Comparison of ENCODE assay signal across 17 cellular contexts in the genomic region with DNA sequence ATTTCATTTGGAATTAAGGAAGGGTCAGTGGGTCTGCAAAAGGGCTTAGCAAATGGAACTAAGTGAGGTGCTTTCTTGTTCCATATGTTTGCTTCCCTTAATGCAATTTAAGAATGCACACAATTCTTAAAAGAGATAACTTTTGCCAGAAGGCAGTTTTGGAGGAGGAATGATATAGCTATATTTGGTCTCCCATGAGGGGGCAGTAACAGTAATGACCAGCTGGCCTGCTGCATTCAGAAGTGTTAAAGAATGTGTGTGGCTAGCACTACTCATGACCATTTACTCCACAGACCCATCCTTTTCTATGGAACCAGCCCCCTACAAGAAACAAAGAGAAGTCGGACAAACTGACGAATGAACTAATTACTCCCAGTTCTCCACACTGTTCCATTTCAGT.
"Had no signal": no experiment of that assay in that cellular context is flagged by ENCODE, and none has a peak within 500 bp of the region (broad histone marks: within the 10 kb centered on the region; RNA-seq: fewer than 3 reads in every experiment).

No MANE protein-coding gene starts in this region.

- H3K4me3 ChIP-seq: mucosa of descending colon, upper lobe of right lung had no signal

- H3K27ac Mint-ChIP-seq: activated CD8-positive, alpha-beta memory T cell treated with anti-CD3 and anti-CD28 coated beads, Interleukin-2, amount 10 ng/mL, durations not matched to agents 7 days and 5 days; activated naive CD8-positive, alpha-beta T cell; activated T-cell treated with anti-CD3 and anti-CD28 coated beads, Interleukin-2, amount 50 U/mL, for 24 hours; natural killer cell treated with Interleukin-12 subunit alpha and Interleukin-12 subunit beta and Interleukin-15 and Interleukin-18, amount 100 ng/mL, for 72 hours; stimulated activated naive CD8-positive, alpha-beta T cell treated with anti-CD3 and anti-CD28 coated beads, Interleukin-15, Interleukin-2, amounts not matched to agents 100 ng/mL and 50 ng/mL, for 24 hours; T-helper 1 cell treated with Interleukin-12 subunit alpha and Interleukin-12 subunit beta and Interleukin-4 antibody, amounts not matched to agents 30 μg/mL and 1 μg/mL, for 36 hours had no signal

- H3K36me3 ChIP-seq: upper lobe of right lung had no signal

- H3K36me3 Mint-ChIP-seq: activated CD8-positive, alpha-beta memory T cell treated with anti-CD3 and anti-CD28 coated beads, Interleukin-2, amount 10 ng/mL, durations not matched to agents 7 days and 5 days; activated naive CD8-positive, alpha-beta T cell; natural killer cell treated with Interleukin-12 subunit alpha and Interleukin-12 subunit beta and Interleukin-15 and Interleukin-18, amount 100 ng/mL, for 72 hours had no signal

- H3K9me3 Mint-ChIP-seq: natural killer cell treated with Interleukin-12 subunit alpha and Interleukin-12 subunit beta and Interleukin-15 and Interleukin-18, amount 100 ng/mL, for 72 hours; stimulated activated naive CD8-positive, alpha-beta T cell treated with anti-CD3 and anti-CD28 coated beads, Interleukin-15, Interleukin-2, amounts not matched to agents 100 ng/mL and 50 ng/mL, for 24 hours; T-helper 1 cell treated with Interleukin-12 subunit alpha and Interleukin-12 subunit beta and Interleukin-4 antibody, amounts not matched to agents 30 μg/mL and 1 μg/mL, for 36 hours had no signal

- H3K27me3 ChIP-seq: foreskin keratinocyte, upper lobe of right lung had no signal

- ATAC-seq: activated CD8-positive, alpha-beta memory T cell treated with anti-CD3 and anti-CD28 coated beads, Interleukin-2, amount 10 ng/mL, durations not matched to agents 7 days and 5 days; esophagus mucosa; foreskin keratinocyte; mucosa of descending colon; natural killer cell treated with Interleukin-12 subunit alpha and Interleukin-12 subunit beta and Interleukin-15 and Interleukin-18, amount 100 ng/mL, for 72 hours; upper lobe of right lung had no signal

- H3K4me1 ChIP-seq: upper lobe of right lung had no signal

- H3K4me1 Mint-ChIP-seq: activated CD8-positive, alpha-beta memory T cell treated with anti-CD3 and anti-CD28 coated beads, Interleukin-2, amount 10 ng/mL, durations not matched to agents 7 days and 5 days had no signal

- H3K27ac ChIP-seq: foreskin keratinocyte, upper lobe of right lung had no signal

- H3K4me3 Mint-ChIP-seq: activated CD8-positive, alpha-beta memory T cell treated with anti-CD3 and anti-CD28 coated beads, Interleukin-2, amount 10 ng/mL, durations not matched to agents 7 days and 5 days; activated naive CD8-positive, alpha-beta T cell; activated T-cell treated with anti-CD3 and anti-CD28 coated beads, Interleukin-2, amount 50 U/mL, for 24 hours; natural killer cell treated with Interleukin-12 subunit alpha and Interleukin-12 subunit beta and Interleukin-15 and Interleukin-18, amount 100 ng/mL, for 72 hours; stimulated activated naive CD8-positive, alpha-beta T cell treated with anti-CD3 and anti-CD28 coated beads, Interleukin-15, Interleukin-2, amounts not matched to agents 100 ng/mL and 50 ng/mL, for 24 hours; T-helper 1 cell treated with Interleukin-12 subunit alpha and Interleukin-12 subunit beta and Interleukin-4 antibody, amounts not matched to agents 30 μg/mL and 1 μg/mL, for 36 hours had no signal

- DNase-seq: activated CD4-positive, CD25-positive, alpha-beta regulatory T cell; activated CD8-positive, alpha-beta memory T cell treated with anti-CD3 and anti-CD28 coated beads, Interleukin-2, amount 10 ng/mL, durations not matched to agents 7 days and 5 days; activated effector memory CD4-positive, alpha-beta T cell treated with Interleukin-2 at 50 U/mL for 16 hours; activated T-cell treated with anti-CD3 and anti-CD28 coated beads, Interleukin-2, amount 50 U/mL, for 24 hours; cerebellar nuclear complex; foreskin keratinocyte; head of caudate nucleus; mucosa of descending colon; nucleus accumbens; stimulated activated CD4-positive, alpha-beta T cell treated with anti-CD3 and anti-CD28 coated beads, Interleukin-15, amount 100 ng/mL, for 24 hours; stimulated activated CD4-positive, alpha-beta T cell treated with anti-CD3 and anti-CD28 coated beads, Interleukin-4, amount 100 ng/mL, for 24 hours; upper lobe of right lung had no signal

- H3K9me3 ChIP-seq: mucosa of descending colon, upper lobe of right lung had no signal
